Comparison of ENCODE assay signal across 1 cellular context in genomic region chr17:75546181-75546580, GRCh38.
TF ChIP-seq lines count a peak whose summit lies in the region.

No MANE protein-coding gene starts in this region.

TF ChIP-seq in HepG2, 621 proteins besides CTCF, POLR2A, EP300 and RAD21:
- TF ChIP-seq AGO2 (optimal IDR thresholded peaks at IDR 0.05; ENCODE audit: low read depth, low read length) (peak; percentile 19), HMG20A (CRISPR knock-in tag; IDR thresholded peaks at IDR 0.05; ENCODE audit: borderline replicate concordance) (no peak)
